Comparison of ENCODE assay signal across 1 cellular context in genomic region chr1:174996474-174996873, GRCh38.
TF ChIP-seq lines count a peak whose summit lies in the region.

No MANE protein-coding gene starts in this region.

TF ChIP-seq in K562, 482 proteins besides CTCF, POLR2A, EP300 and RAD21 (continues in another document):
- TF ChIP-seq FOS (IDR thresholded peaks at IDR 0.05; ENCODE audit: extremely low read depth, insufficient read length) (peak; percentile 24), RFX7 (CRISPR knock-in tag; IDR thresholded peaks at IDR 0.05) (no peak), SMARCE1 (IDR thresholded peaks at IDR 0.05) (peak; percentile 60), ZNF518B (CRISPR knock-in tag; IDR thresholded peaks at IDR 0.05) (no peak), GTF2A2 (tag; IDR thresholded peaks at IDR 0.05) (no peak), HDAC2 (IDR thresholded peaks at IDR 0.05) (no peak), MAFK (IDR thresholded peaks at IDR 0.05; ENCODE audit: low read length) (peak; percentile 38; the same call in 1 of the 2 replicates), SUPT5H (IDR thresholded peaks at IDR 0.05) (no peak), CHAMP1 (IDR thresholded peaks at IDR 0.05) (no peak), ZBTB1 (CRISPR knock-in tag; IDR thresholded peaks at IDR 0.05; ENCODE audit: borderline replicate concordance, low read depth) (no peak), PBX2 (CRISPR knock-in tag; IDR thresholded peaks at IDR 0.05; ENCODE audit: low read depth) (no peak), PBX2 (tag; conservative IDR thresholded peaks at IDR 0.05; ENCODE audit: low read depth) (peak; percentile 80), NCOA1 (IDR thresholded peaks at IDR 0.05; ENCODE audit: low read depth) (peak; percentile 17; the same call in 1 of the 2 replicates), DPF2 (IDR thresholded peaks at IDR 0.05) (peak; percentile 80), C11orf30 (IDR thresholded peaks at IDR 0.05; ENCODE audit: low read depth) (peak; percentile 25; the same call in 1 of the 2 replicates), ZNF133 (CRISPR knock-in tag; IDR thresholded peaks at IDR 0.05) (no peak), ATF3 (IDR thresholded peaks at IDR 0.05) (peak; percentile 92), ATF3 (CRISPR knock-in tag; conservative IDR thresholded peaks at IDR 0.05) (peak; percentile 55; the same call in 1 of the 2 replicates), CBX3 (IDR thresholded peaks at IDR 0.05; ENCODE audit: borderline replicate concordance in 1 of 2, low read length in 2 of 2) (peak in 1 of 2 experiments; percentile 91; a peak in 2 of 3 replicates), ZNF398 (CRISPR knock-in tag; IDR thresholded peaks at IDR 0.05) (no peak), GTF2E2 (tag; IDR thresholded peaks at IDR 0.05) (no peak), SMARCA4 (IDR thresholded peaks at IDR 0.05) (peak; percentile 74; the same call in 1 of the 2 replicates), SMARCC2 (IDR thresholded peaks at IDR 0.05; ENCODE audit: low read depth) (peak; percentile 67), TFAM (CRISPR knock-in tag; conservative IDR thresholded peaks at IDR 0.05) (no peak), CEBPG (CRISPR knock-in tag; IDR thresholded peaks at IDR 0.05) (no peak), CEBPG (tag; conservative IDR thresholded peaks at IDR 0.05 in 1 of 2, IDR thresholded peaks at IDR 0.05 in 1 of 2) (0 out of 4 replicates have a peak, but pooled peaks of 1 of the 2 experiments have one; percentile 10), ZNF232 (CRISPR knock-in tag; IDR thresholded peaks at IDR 0.05) (no peak), MCM7 (IDR thresholded peaks at IDR 0.05) (no peak), CXXC5 (CRISPR knock-in tag; IDR thresholded peaks at IDR 0.05) (no peak), FOXA1 (IDR thresholded peaks at IDR 0.05; ENCODE audit: borderline replicate concordance) (no peak), PATZ1 (CRISPR knock-in tag; IDR thresholded peaks at IDR 0.05; ENCODE audit: borderline replicate concordance) (no peak), JUND (IDR thresholded peaks at IDR 0.05; ENCODE audit: borderline replicate concordance, low read depth, low read length) (peak; percentile 93), JUND (tag; IDR thresholded peaks at IDR 0.05; ENCODE audit: borderline replicate concordance, low read depth, low read length) (peak; percentile 92), RFX1 (IDR thresholded peaks at IDR 0.05) (no peak), KDM1A (IDR thresholded peaks at IDR 0.05) (no peak), SAFB (IDR thresholded peaks at IDR 0.05; ENCODE audit: borderline replicate concordance, low read depth, low read length) (no peak), CREB1 (IDR thresholded peaks at IDR 0.05) (no peak), CREB1 (CRISPR knock-in tag; IDR thresholded peaks at IDR 0.05) (0 out of 2 replicates have a peak, but pooled peaks have one; percentile 13), ATF7 (IDR thresholded peaks at IDR 0.05) (peak; percentile 31; the same call in 1 of the 2 replicates), MEF2D (tag; conservative IDR thresholded peaks at IDR 0.05; ENCODE audit: low read depth) (no peak), ARID1B (IDR thresholded peaks at IDR 0.05) (peak; percentile 61; the same call in 1 of the 2 replicates), ZNF316 (IDR thresholded peaks at IDR 0.05) (peak; percentile 47), GABPB2 (CRISPR knock-in tag; conservative IDR thresholded peaks at IDR 0.05) (no peak), FOXK1 (CRISPR knock-in tag; IDR thresholded peaks at IDR 0.05; ENCODE audit: borderline replicate concordance) (no peak)
- TF ChIP-seq, protein P1, sequence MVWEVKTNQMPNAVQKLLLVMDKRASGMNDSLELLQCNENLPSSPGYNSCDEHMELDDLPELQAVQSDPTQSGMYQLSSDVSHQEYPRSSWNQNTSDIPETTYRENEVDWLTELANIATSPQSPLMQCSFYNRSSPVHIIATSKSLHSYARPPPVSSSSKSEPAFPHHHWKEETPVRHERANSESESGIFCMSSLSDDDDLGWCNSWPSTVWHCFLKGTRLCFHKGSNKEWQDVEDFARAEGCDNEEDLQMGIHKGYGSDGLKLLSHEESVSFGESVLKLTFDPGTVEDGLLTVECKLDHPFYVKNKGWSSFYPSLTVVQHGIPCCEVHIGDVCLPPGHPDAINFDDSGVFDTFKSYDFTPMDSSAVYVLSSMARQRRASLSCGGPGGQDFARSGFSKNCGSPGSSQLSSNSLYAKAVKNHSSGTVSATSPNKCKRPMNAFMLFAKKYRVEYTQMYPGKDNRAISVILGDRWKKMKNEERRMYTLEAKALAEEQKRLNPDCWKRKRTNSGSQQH (CRISPR knock-in tag; IDR thresholded peaks at IDR 0.05), result no peak
- TF ChIP-seq, protein P2, sequence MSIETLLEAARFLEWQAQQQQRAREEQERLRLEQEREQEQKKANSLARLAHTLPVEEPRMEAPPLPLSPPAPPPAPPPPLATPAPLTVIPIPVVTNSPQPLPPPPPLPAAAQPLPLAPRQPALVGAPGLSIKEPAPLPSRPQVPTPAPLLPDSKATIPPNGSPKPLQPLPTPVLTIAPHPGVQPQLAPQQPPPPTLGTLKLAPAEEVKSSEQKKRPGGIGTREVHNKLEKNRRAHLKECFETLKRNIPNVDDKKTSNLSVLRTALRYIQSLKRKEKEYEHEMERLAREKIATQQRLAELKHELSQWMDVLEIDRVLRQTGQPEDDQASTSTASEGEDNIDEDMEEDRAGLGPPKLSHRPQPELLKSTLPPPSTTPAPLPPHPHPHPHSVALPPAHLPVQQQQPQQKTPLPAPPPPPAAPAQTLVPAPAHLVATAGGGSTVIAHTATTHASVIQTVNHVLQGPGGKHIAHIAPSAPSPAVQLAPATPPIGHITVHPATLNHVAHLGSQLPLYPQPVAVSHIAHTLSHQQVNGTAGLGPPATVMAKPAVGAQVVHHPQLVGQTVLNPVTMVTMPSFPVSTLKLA (conservative IDR thresholded peaks at IDR 0.05), result no peak
- TF ChIP-seq, protein P3, sequence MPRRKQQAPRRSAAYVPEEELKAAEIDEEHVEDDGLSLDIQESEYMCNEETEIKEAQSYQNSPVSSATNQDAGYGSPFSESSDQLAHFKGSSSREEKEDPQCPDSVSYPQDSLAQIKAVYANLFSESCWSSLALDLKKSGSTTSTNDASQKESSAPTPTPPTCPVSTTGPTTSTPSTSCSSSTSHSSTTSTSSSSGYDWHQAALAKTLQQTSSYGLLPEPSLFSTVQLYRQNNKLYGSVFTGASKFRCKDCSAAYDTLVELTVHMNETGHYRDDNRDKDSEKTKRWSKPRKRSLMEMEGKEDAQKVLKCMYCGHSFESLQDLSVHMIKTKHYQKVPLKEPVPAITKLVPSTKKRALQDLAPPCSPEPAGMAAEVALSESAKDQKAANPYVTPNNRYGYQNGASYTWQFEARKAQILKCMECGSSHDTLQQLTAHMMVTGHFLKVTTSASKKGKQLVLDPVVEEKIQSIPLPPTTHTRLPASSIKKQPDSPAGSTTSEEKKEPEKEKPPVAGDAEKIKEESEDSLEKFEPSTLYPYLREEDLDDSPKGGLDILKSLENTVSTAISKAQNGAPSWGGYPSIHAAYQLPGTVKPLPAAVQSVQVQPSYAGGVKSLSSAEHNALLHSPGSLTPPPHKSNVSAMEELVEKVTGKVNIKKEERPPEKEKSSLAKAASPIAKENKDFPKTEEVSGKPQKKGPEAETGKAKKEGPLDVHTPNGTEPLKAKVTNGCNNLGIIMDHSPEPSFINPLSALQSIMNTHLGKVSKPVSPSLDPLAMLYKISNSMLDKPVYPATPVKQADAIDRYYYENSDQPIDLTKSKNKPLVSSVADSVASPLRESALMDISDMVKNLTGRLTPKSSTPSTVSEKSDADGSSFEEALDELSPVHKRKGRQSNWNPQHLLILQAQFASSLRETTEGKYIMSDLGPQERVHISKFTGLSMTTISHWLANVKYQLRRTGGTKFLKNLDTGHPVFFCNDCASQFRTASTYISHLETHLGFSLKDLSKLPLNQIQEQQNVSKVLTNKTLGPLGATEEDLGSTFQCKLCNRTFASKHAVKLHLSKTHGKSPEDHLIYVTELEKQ (CRISPR knock-in tag; IDR thresholded peaks at IDR 0.05), result no peak
